ENCODE assay signal across 27 cellular contexts in the genomic region with DNA sequence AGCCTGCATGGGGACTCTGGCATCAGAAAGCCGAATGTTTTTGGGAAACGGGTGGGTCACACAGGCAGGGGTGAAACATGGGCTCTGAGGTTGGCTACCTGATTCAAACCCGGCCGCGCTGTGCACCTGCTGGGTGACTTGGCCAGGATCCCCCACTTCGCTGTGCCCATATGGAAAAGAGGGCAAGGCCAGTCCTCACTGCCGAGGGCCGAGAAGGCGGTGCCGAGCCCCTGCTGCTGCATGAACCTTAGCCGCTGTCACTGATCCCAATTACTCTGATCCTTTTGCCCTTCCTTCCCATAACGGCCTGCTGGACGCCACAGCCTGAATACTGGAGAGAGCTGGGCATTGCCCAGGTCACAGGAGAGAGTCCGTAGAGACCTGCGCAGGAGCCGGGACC.
"Had no signal": no experiment of that assay in that cellular context is flagged by ENCODE, and none has a peak within 500 bp of the region (broad histone marks: within the 10 kb centered on the region; RNA-seq: fewer than 3 reads in every experiment).

No MANE protein-coding gene starts in this region.

- H3K27ac ChIP-seq: adrenal gland, VCaP had no signal

- H3K27ac Mint-ChIP-seq: mesothelial cell of epicardium, progenitor cell of endocrine pancreas had no signal

- H3K9me3 ChIP-seq: adrenal gland, vagina had no signal

- DNase-seq: activated CD4-positive, alpha-beta T cell treated with anti-CD3 and anti-CD28 coated beads, Interleukin-2, amount 50 U/mL, for 1 hour; activated CD4-positive, CD25-positive, alpha-beta regulatory T cell treated with anti-CD3 and anti-CD28 coated beads, Interleukin-2, amount 50 U/mL, for 72 hours; activated CD8-positive, alpha-beta memory T cell treated with anti-CD3 and anti-CD28 coated beads for 24 hours; activated CD8-positive, alpha-beta memory T cell treated with anti-CD3 and anti-CD28 coated beads, Interleukin-2, amount 50 U/mL, for 48 hours; activated gamma-delta T cell; adrenal gland; foreskin fibroblast; hippocampal formation; left cardiac atrium; nephron progenitor cell; occipital lobe; stimulated activated CD4-positive, alpha-beta T cell treated with anti-CD3 and anti-CD28 coated beads, Interleukin-12 subunit alpha, Interleukin-12 subunit beta, amount 100 ng/mL, for 4 hours; stimulated activated CD4-positive, alpha-beta T cell treated with anti-CD3 and anti-CD28 coated beads, Interleukin-1b, Interleukin-23, amount 100 ng/mL, for 48 hours; stimulated activated CD8-positive, alpha-beta memory T cell treated with anti-CD3 and anti-CD28 coated beads, Interleukin-4, amount 100 ng/mL, for 48 hours; stimulated activated naive CD8-positive, alpha-beta T cell treated with anti-CD3 and anti-CD28 coated beads, Interleukin-15, amount 100 ng/mL, for 72 hours; T-helper 17 cell; trophoblast cell had no signal

- H3K9me3 Mint-ChIP-seq: activated naive CD4-positive, alpha-beta T cell treated with anti-CD3 and anti-CD28 coated beads, Interleukin-2, amount 50 U/mL, for 72 hours; mesothelial cell of epicardium; nephron progenitor cell; stimulated activated naive CD8-positive, alpha-beta T cell treated with anti-CD3 and anti-CD28 coated beads, Interleukin-15, amount 100 ng/mL, for 72 hours had no signal

- H3K27me3 ChIP-seq: adrenal gland, dorsolateral prefrontal cortex, vagina had no signal

- H3K4me1 ChIP-seq: adrenal gland had no signal

- H3K4me3 ChIP-seq: adrenal gland, dorsolateral prefrontal cortex, lung, vagina had no signal

- FAIRE-seq: astrocyte, bronchial epithelial cell, islet of Langerhans had no signal

- H3K4me3 Mint-ChIP-seq: mesothelial cell of epicardium; nephron progenitor cell; stimulated activated naive CD8-positive, alpha-beta T cell treated with anti-CD3 and anti-CD28 coated beads, Interleukin-15, amount 100 ng/mL, for 72 hours; T-helper 17 cell had no signal

- H3K27me3 Mint-ChIP-seq: progenitor cell of endocrine pancreas; stimulated activated naive CD8-positive, alpha-beta T cell treated with anti-CD3 and anti-CD28 coated beads, Interleukin-15, amount 100 ng/mL, for 72 hours; T-helper 17 cell had no signal

- ATAC-seq: activated naive CD4-positive, alpha-beta T cell treated with anti-CD3 and anti-CD28 coated beads, Interleukin-2, amount 50 U/mL, for 72 hours; stimulated activated naive CD8-positive, alpha-beta T cell treated with anti-CD3 and anti-CD28 coated beads, Interleukin-15, amount 100 ng/mL, for 72 hours; T-helper 17 cell had no signal
